8 cellular contexts compared by ENCODE assay signal in the genomic region with DNA sequence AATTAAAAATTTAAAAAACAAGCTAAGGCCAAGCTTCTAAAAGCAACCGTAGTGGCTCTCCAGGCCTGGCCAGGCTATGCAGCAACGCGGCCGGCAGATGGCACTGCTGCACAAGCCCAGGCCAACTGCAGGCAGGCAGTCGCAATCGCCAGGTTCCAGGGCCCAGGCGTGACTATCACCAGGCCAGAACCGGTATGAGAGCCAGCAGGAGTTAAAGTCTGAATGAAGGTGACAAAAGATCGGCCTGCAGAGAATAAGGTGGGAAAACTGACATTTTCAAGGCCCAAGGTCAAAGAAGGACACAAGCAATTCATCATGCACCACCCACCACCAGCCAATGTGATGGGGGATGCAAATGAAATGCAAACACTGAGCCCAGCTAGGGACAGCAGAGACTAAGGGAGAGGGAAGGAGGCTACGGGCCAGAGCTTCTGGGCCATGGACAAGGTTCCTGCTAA. TPM values are rescaled to one million over a fixed set of nuclear protein-coding genes. Genes with fewer than 3 reads are reported as not detected.
DNase-seq lines count a peak whose midpoint lies in the region; ATAC-seq and TF ChIP-seq lines count a peak whose summit lies in the region.

No MANE protein-coding gene starts in this region.

- no peak overlapping the region for H3K27ac Mint-ChIP-seq in natural killer cell

- H3K36me3 ChIP-seq in OCI-LY3 (replicated peaks; ENCODE audit: low read depth, low read length) = no peaks in the 10 kb centered on the region

- H3K4me1 Mint-ChIP-seq in activated T-cell treated with anti-CD3 and anti-CD28 coated beads, Interleukin-2, amount 50 U/mL, for 4 hours (ENCODE audit: low read depth) = no peaks in the 10 kb centered on the region
- no peaks in the 10 kb centered on the region for H3K4me1 Mint-ChIP-seq in natural killer cell

- DNase-seq in HT1080 (ENCODE audit: low read depth) (peak; percentile 59), fibroblast of gingiva (ENCODE audit: low read depth) (peak; percentile 65), natural killer cell (peak; percentile 67)
- peak; percentile 59 for DNase-seq in activated T-cell treated with anti-CD3 and anti-CD28 coated beads, Interleukin-2, amount 50 U/mL, for 4 hours
- peak; percentile 25 to 43 for DNase-seq in stimulated activated CD8-positive, alpha-beta memory T cell treated with anti-CD3 and anti-CD28 coated beads, Interleukin-7, amount 100 ng/mL, for 4 hours (ENCODE audit: low read depth in 2 of 2)

- H3K4me2 ChIP-seq in OCI-LY3 (ENCODE audit: low read length) = peak overlapping the region; percentile 24; the same call in 1 of the 2 replicates

- no peaks in the 10 kb centered on the region for H3K27me3 Mint-ChIP-seq in activated T-cell treated with anti-CD3 and anti-CD28 coated beads, Interleukin-2, amount 50 U/mL, for 4 hours (ENCODE audit: low read depth)
- H3K27me3 Mint-ChIP-seq in natural killer cell (ENCODE audit: low read depth in 2 of 2) = peaks cover 0 to 3% of the 10 kb centered on the region in 2 donors

- H4K20me1 ChIP-seq in OCI-LY3 (ENCODE audit: insufficient read depth, low read length) = no peaks in the 10 kb centered on the region

- H3K4me3 ChIP-seq in OCI-LY3 (ENCODE audit: low read length) = no peak overlapping the region

- H3K9me3 Mint-ChIP-seq in activated T-cell treated with anti-CD3 and anti-CD28 coated beads, Interleukin-2, amount 50 U/mL, for 4 hours = no peaks in the 10 kb centered on the region
- H3K9me3 Mint-ChIP-seq in natural killer cell = no peaks in the 10 kb centered on the region

- intact Hi-C loops in natural killer cell (cut with micrococcal nuclease) = loop anchor here (1.0 kb wide), 1 partner anchor 52 kb away; no protein-coding TSS in a partner anchor

- H3K4me3 Mint-ChIP-seq in activated T-cell treated with anti-CD3 and anti-CD28 coated beads, Interleukin-2, amount 50 U/mL, for 4 hours = no peak overlapping the region
- H3K4me3 Mint-ChIP-seq in natural killer cell = no peak overlapping the region

- TF ChIP-seq CTCF in GM12872 (IDR thresholded peaks at IDR 0.05; ENCODE audit: insufficient read depth, low read depth, low read length) = peak; percentile 96
- peak; percentile 89 for TF ChIP-seq CTCF in OCI-LY3 (IDR thresholded peaks at IDR 0.05; ENCODE audit: low read depth, low read length)
- TF ChIP-seq CTCF in natural killer cell (IDR thresholded peaks at IDR 0.05) = peak; percentile 98

- H3K4me1 ChIP-seq in OCI-LY3 (ENCODE audit: low read length) = no peaks in the 10 kb centered on the region

- peak; percentile 89 to 93 for ATAC-seq in activated T-cell treated with anti-CD3 and anti-CD28 coated beads, Interleukin-2, amount 50 U/mL, for 4 hours
- ATAC-seq in natural killer cell (peak; percentile 88 to 99 (median 97)), GM21447 (IDR thresholded peaks at IDR 0.05; ENCODE audit: unreplicated experiment) (no peak)

- H3K27me3 ChIP-seq in OCI-LY3 (ENCODE audit: low read depth, low read length) = peaks cover 30% of the 10 kb centered on the region

- no peak overlapping the region for H3K9ac ChIP-seq in OCI-LY3 (ENCODE audit: low read length)

- no peak overlapping the region for H2AFZ ChIP-seq in OCI-LY3 (ENCODE audit: low read depth, low read length)

- H3K9me3 ChIP-seq in OCI-LY3 (ENCODE audit: insufficient read depth, low read length) = no peaks in the 10 kb centered on the region

- H3K36me3 Mint-ChIP-seq in activated T-cell treated with anti-CD3 and anti-CD28 coated beads, Interleukin-2, amount 50 U/mL, for 4 hours (ENCODE audit: insufficient read depth) = no peaks in the 10 kb centered on the region
- no peaks in the 10 kb centered on the region for H3K36me3 Mint-ChIP-seq in natural killer cell

- no peak overlapping the region for H3K27ac ChIP-seq in OCI-LY3 (ENCODE audit: low read length)

- H3K79me2 ChIP-seq in OCI-LY3 (ENCODE audit: low read length) = no peaks in the 10 kb centered on the region

RNA-seq across cellular contexts. Expression of gene ANO2, which starts 43.6 kb away (rescaled TPM):
- 1.0 and 1.4 TPM in 2 replicates for total RNA-seq in HT1080 (2014; rRNA removed; shearing (Covaris generic))
- 0.86 and 1.5 TPM in 2 replicates for polyA plus RNA-seq in HT1080 (2015; cell fraction: cytosol; rRNA removed)
- polyA plus RNA-seq in HT1080 (2015; cell fraction: nucleus; rRNA removed) = 0.97 and 1.1 TPM in 2 replicates
- total RNA-seq in activated T-cell treated with anti-CD3 and anti-CD28 coated beads, Interleukin-2, amount 50 U/mL, for 4 hours = not detected
- total RNA-seq in natural killer cell = not detected
